Comparison of ENCODE assay signal across 1 cellular context in the genomic region with DNA sequence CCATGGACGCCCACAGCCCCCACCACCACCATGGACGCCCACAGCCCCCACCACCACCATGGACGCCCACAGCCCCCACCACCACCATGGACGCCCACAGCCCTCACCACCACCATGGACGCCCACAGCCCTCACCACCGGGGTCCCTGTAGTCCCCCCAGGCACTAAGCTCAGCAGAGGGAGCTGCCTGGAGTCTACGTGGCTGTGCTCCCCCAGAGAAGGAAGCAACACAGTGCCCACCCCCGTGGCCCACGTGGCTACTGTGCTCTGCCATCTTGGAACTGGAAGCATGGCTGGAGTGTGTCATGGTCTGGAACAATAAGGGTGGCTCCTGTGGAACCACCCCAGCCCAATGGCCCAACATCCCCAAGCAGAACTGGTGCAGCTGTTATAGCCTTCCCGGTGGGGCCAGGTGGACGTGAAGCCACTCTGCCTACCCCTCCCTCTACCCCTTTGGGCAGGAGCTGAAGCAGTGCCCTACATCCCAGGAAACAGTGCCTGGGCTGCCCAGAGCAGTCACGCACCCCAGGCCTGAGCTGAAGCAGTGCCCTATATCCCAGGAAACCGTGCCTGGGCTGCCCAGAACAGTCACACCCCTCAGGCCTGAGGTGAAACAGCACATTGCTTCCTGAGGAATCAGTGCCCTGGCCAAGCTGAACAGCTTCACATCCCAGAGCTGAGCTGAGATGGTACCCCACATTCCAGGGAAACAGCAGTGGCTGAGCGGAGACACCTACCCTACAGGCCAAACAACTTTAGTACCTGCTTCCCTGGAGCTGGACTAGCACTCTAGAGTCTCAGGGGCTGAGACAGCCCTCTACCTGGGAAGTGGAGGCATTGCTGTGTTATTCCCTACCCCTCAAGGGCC.
TF ChIP-seq lines count a peak whose summit lies in the region.

No MANE protein-coding gene starts in this region.

TF ChIP-seq in HCT116, 20 proteins besides CTCF, POLR2A, EP300 and RAD21 (continued from another document):
- TF ChIP-seq, protein P1, sequence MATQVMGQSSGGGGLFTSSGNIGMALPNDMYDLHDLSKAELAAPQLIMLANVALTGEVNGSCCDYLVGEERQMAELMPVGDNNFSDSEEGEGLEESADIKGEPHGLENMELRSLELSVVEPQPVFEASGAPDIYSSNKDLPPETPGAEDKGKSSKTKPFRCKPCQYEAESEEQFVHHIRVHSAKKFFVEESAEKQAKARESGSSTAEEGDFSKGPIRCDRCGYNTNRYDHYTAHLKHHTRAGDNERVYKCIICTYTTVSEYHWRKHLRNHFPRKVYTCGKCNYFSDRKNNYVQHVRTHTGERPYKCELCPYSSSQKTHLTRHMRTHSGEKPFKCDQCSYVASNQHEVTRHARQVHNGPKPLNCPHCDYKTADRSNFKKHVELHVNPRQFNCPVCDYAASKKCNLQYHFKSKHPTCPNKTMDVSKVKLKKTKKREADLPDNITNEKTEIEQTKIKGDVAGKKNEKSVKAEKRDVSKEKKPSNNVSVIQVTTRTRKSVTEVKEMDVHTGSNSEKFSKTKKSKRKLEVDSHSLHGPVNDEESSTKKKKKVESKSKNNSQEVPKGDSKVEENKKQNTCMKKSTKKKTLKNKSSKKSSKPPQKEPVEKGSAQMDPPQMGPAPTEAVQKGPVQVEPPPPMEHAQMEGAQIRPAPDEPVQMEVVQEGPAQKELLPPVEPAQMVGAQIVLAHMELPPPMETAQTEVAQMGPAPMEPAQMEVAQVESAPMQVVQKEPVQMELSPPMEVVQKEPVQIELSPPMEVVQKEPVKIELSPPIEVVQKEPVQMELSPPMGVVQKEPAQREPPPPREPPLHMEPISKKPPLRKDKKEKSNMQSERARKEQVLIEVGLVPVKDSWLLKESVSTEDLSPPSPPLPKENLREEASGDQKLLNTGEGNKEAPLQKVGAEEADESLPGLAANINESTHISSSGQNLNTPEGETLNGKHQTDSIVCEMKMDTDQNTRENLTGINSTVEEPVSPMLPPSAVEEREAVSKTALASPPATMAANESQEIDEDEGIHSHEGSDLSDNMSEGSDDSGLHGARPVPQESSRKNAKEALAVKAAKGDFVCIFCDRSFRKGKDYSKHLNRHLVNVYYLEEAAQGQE (IDR thresholded peaks at IDR 0.05; ENCODE audit: low read depth) = no peak
- TF ChIP-seq, protein P2, sequence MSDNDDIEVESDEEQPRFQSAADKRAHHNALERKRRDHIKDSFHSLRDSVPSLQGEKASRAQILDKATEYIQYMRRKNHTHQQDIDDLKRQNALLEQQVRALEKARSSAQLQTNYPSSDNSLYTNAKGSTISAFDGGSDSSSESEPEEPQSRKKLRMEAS (IDR thresholded peaks at IDR 0.05) = no peak
- TF ChIP-seq, protein P3, sequence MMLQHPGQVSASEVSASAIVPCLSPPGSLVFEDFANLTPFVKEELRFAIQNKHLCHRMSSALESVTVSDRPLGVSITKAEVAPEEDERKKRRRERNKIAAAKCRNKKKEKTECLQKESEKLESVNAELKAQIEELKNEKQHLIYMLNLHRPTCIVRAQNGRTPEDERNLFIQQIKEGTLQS (IDR thresholded peaks at IDR 0.05) = no peak
